ENCODE assay signal across 6 cellular contexts in genomic region chr1:89543632-89544031, GRCh38. TPM values are rescaled to one million over a fixed set of nuclear protein-coding genes. Genes with fewer than 3 reads are reported as not detected.
DNase-seq lines count a peak whose midpoint lies in the region; ATAC-seq, FAIRE-seq and TF ChIP-seq lines count a peak whose summit lies in the region.
"Not testable (repeated sequence)": the region's sequence is repeated elsewhere in the genome, so short reads cannot be mapped to it uniquely, and the experiment has no call there.

No MANE protein-coding gene starts in this region.

- BruUV-seq in K562 (replicated peaks; lab: Mats Ljungman, UMichigan), result not testable (repeated sequence)

- not testable (repeated sequence) for H3K4me3 Mint-ChIP-seq in activated CD4-positive, alpha-beta T cell treated with anti-CD3 and anti-CD28 coated beads for 36 hours; activated T-cell treated with anti-CD3 and anti-CD28 coated beads, Interleukin-2, amount 50 U/mL, for 24 hours; activated T-helper 2 cell treated with anti-CD3 and anti-CD28 coated beads, Interferon-gamma antibody, Interleukin-2, Interleukin-4, amounts not matched to agents 10 μg/mL and 5 μg/mL and 100 μg/mL, durations not matched to agents 14 hours and 24 hours and 36 hours (ENCODE audit: low read depth); activated naive CD8-positive, alpha-beta T cell

- H3K9me3 ChIP-seq in K562 (replicated peaks; ENCODE audit: control insufficient read depth, insufficient read depth, low read depth, low read length); left ventricle myocardium inferior (replicated peaks): not testable (repeated sequence)

- not testable (repeated sequence) for H3K9ac ChIP-seq in K562 (ENCODE audit: insufficient read depth in 1 of 2, low read depth in 2 of 2, low read length in 2 of 2)

- not testable (repeated sequence) for H3K4me3 ChIP-seq in K562, left ventricle myocardium inferior

- H3K4me1 ChIP-seq in K562 (replicated peaks in 1 of 2; ENCODE audit: control insufficient read depth in 2 of 2, insufficient read depth in 2 of 2, low read length in 2 of 2) (peaks cover 18 to 83% of the 10 kb centered on the region in 2 experiments), left ventricle myocardium inferior (peaks cover 62% of the 10 kb centered on the region)

- peak overlapping the region; percentile 95 for H3K27ac Mint-ChIP-seq in activated CD4-positive, alpha-beta T cell treated with anti-CD3 and anti-CD28 coated beads for 36 hours
- H3K27ac Mint-ChIP-seq in activated T-cell treated with anti-CD3 and anti-CD28 coated beads, Interleukin-2, amount 50 U/mL, for 24 hours, result peak overlapping the region; percentile 99
- peak overlapping the region; percentile 93 for H3K27ac Mint-ChIP-seq in activated T-helper 2 cell treated with anti-CD3 and anti-CD28 coated beads, Interferon-gamma antibody, Interleukin-2, Interleukin-4, amounts not matched to agents 10 μg/mL and 5 μg/mL and 100 μg/mL, durations not matched to agents 14 hours and 24 hours and 36 hours
- peak overlapping the region; percentile 99 for H3K27ac Mint-ChIP-seq in activated naive CD8-positive, alpha-beta T cell

- TF ChIP-seq RAD21 in K562 (CRISPR knock-in tag; conservative IDR thresholded peaks at IDR 0.05 in 1 of 2, IDR thresholded peaks at IDR 0.05 in 1 of 2), result not testable (repeated sequence)

- H3K79me2 ChIP-seq in K562 (ENCODE audit: control insufficient read depth, insufficient read depth, low read length), result peaks cover 94% of the 10 kb centered on the region

- FAIRE-seq in K562 (lab: Jason Lieb, UNC), result not testable (repeated sequence)

- TF ChIP-seq POLR2A in K562 (conservative IDR thresholded peaks at IDR 0.05), result not testable (repeated sequence)

- not testable (repeated sequence) for H3K27me3 Mint-ChIP-seq in activated CD4-positive, alpha-beta T cell treated with anti-CD3 and anti-CD28 coated beads for 36 hours; activated T-cell treated with anti-CD3 and anti-CD28 coated beads, Interleukin-2, amount 50 U/mL, for 24 hours; activated T-helper 2 cell treated with anti-CD3 and anti-CD28 coated beads, Interferon-gamma antibody, Interleukin-2, Interleukin-4, amounts not matched to agents 10 μg/mL and 5 μg/mL and 100 μg/mL, durations not matched to agents 14 hours and 24 hours and 36 hours (ENCODE audit: low read depth); activated naive CD8-positive, alpha-beta T cell

- H3K4me2 ChIP-seq in K562 (ENCODE audit: insufficient read depth, low read length), result not testable (repeated sequence)

- in situ Hi-C loops in K562 (cut with MboI), result not testable (repeated sequence)

- intact Hi-C loops in activated CD4-positive, alpha-beta T cell treated with anti-CD3 and anti-CD28 coated beads for 36 hours (cut with DNase I, micrococcal nuclease), result loop anchor here (2.0 to 10.0 kb wide), 3 partner anchors 181 to 499 kb away; no protein-coding TSS in a partner anchor
- intact Hi-C loops in activated T-helper 2 cell treated with anti-CD3 and anti-CD28 coated beads, Interferon-gamma antibody, Interleukin-2, Interleukin-4, amounts not matched to agents 10 μg/mL and 5 μg/mL and 100 μg/mL, durations not matched to agents 14 hours and 24 hours and 36 hours (cut with micrococcal nuclease), result loop anchor here (2.0 kb wide), 2 partner anchors 59 to 181 kb away; no protein-coding TSS in a partner anchor
- intact Hi-C loops in K562 (cut with micrococcal nuclease), result loop anchor here (2.0 to 10.0 kb wide), 3 partner anchors 19 to 351 kb away; partner anchors contain the start of gene LRRC8B
- intact Hi-C loops in left ventricle myocardium inferior (cut with micrococcal nuclease), result not testable (repeated sequence)

- DNase-seq in activated CD4-positive, alpha-beta T cell treated with anti-CD3 and anti-CD28 coated beads for 36 hours; activated T-cell treated with anti-CD3 and anti-CD28 coated beads, Interleukin-2, amount 50 U/mL, for 24 hours; activated T-helper 2 cell treated with anti-CD3 and anti-CD28 coated beads, Interferon-gamma antibody, Interleukin-2, Interleukin-4, amounts not matched to agents 10 μg/mL and 5 μg/mL and 100 μg/mL, durations not matched to agents 14 hours and 24 hours and 36 hours (ENCODE audit: low spot score); K562 (ENCODE audit: extremely low read depth in 1 of 4, low spot score in 3 of 4); left ventricle myocardium inferior: not testable (repeated sequence)

- peaks cover 14% of the 10 kb centered on the region for H3K36me3 ChIP-seq in K562 (ENCODE audit: control insufficient read depth, insufficient read depth, low read length)
- H3K36me3 ChIP-seq in left ventricle myocardium inferior, result not testable (repeated sequence)

- H2AFZ ChIP-seq in K562 (ENCODE audit: low read depth, low read length), result not testable (repeated sequence)

- not testable (repeated sequence) for H3K27me3 ChIP-seq in K562 (ENCODE audit: control insufficient read depth in 2 of 2, insufficient read depth in 2 of 2, low read length in 2 of 2); left ventricle myocardium inferior (ENCODE audit: low read depth)

- not testable (repeated sequence) for H3K9me3 Mint-ChIP-seq in activated CD4-positive, alpha-beta T cell treated with anti-CD3 and anti-CD28 coated beads for 36 hours (ENCODE audit: low read depth); activated T-cell treated with anti-CD3 and anti-CD28 coated beads, Interleukin-2, amount 50 U/mL, for 24 hours; activated T-helper 2 cell treated with anti-CD3 and anti-CD28 coated beads, Interferon-gamma antibody, Interleukin-2, Interleukin-4, amounts not matched to agents 10 μg/mL and 5 μg/mL and 100 μg/mL, durations not matched to agents 14 hours and 24 hours and 36 hours; activated naive CD8-positive, alpha-beta T cell (ENCODE audit: low read depth)

- peak overlapping the region; percentile 95; the same call in 1 of the 3 replicates for H3K27ac ChIP-seq in K562 (ENCODE audit: extremely low read depth, low read depth, low read length)
- peak overlapping the region; percentile 1 for H3K27ac ChIP-seq in left ventricle myocardium inferior (replicated peaks)

- ATAC-seq in activated CD4-positive, alpha-beta T cell treated with anti-CD3 and anti-CD28 coated beads for 36 hours; K562: not testable (repeated sequence)

- H3K36me3 Mint-ChIP-seq in activated CD4-positive, alpha-beta T cell treated with anti-CD3 and anti-CD28 coated beads for 36 hours (ENCODE audit: low read depth), result peaks cover 42% of the 10 kb centered on the region
- H3K36me3 Mint-ChIP-seq in activated T-cell treated with anti-CD3 and anti-CD28 coated beads, Interleukin-2, amount 50 U/mL, for 24 hours (ENCODE audit: low read depth), result peaks cover 78% of the 10 kb centered on the region
- peaks cover 66% of the 10 kb centered on the region for H3K36me3 Mint-ChIP-seq in activated T-helper 2 cell treated with anti-CD3 and anti-CD28 coated beads, Interferon-gamma antibody, Interleukin-2, Interleukin-4, amounts not matched to agents 10 μg/mL and 5 μg/mL and 100 μg/mL, durations not matched to agents 14 hours and 24 hours and 36 hours (ENCODE audit: low read depth)
- H3K36me3 Mint-ChIP-seq in activated naive CD8-positive, alpha-beta T cell, result peaks cover 42% of the 10 kb centered on the region

- not testable (repeated sequence) for TF ChIP-seq CTCF in K562 (IDR thresholded peaks at IDR 0.05 in 2 of 3, conservative IDR thresholded peaks at IDR 0.05 in 1 of 3; ENCODE audit: insufficient read depth in 2 of 3, low read depth in 1 of 3, low read length in 3 of 3); left ventricle myocardium inferior (IDR thresholded peaks at IDR 0.05; ENCODE audit: borderline replicate concordance)

- not testable (repeated sequence) for H3K9me1 ChIP-seq in K562 (ENCODE audit: control insufficient read depth, insufficient read depth, low read length)

- CTCF ChIA-PET in activated CD4-positive, alpha-beta T cell treated with anti-CD3 and anti-CD28 coated beads for 36 hours (lab: Charles Lee), result interaction anchor here (1.2 kb wide), 1 partner anchor 10 kb away, joined by 4 read pairs; no protein-coding TSS in a partner anchor
- CTCF ChIA-PET in K562 (lab: Yijun Ruan, JAX; ENCODE audit: low intra/inter-chr PET ratio), result not testable (repeated sequence)

- POLR2A ChIA-PET in activated CD4-positive, alpha-beta T cell treated with anti-CD3 and anti-CD28 coated beads for 36 hours (lab: Charles Lee); K562 (lab: Yijun Ruan, JAX): not testable (repeated sequence)

- 100% methylated on average over 1 of the region's 1 CpG for WGBS in K562 (ENCODE audit: insufficient coverage, low coverage, missing lambda C conversion rate)

- not testable (repeated sequence) for TF ChIP-seq EP300 in K562 (IDR thresholded peaks at IDR 0.05; ENCODE audit: low read length)

- H3K4me1 Mint-ChIP-seq in activated CD4-positive, alpha-beta T cell treated with anti-CD3 and anti-CD28 coated beads for 36 hours, result peaks cover 84% of the 10 kb centered on the region
- peaks cover 83% of the 10 kb centered on the region for H3K4me1 Mint-ChIP-seq in activated T-cell treated with anti-CD3 and anti-CD28 coated beads, Interleukin-2, amount 50 U/mL, for 24 hours (ENCODE audit: low read depth)
- H3K4me1 Mint-ChIP-seq in activated T-helper 2 cell treated with anti-CD3 and anti-CD28 coated beads, Interferon-gamma antibody, Interleukin-2, Interleukin-4, amounts not matched to agents 10 μg/mL and 5 μg/mL and 100 μg/mL, durations not matched to agents 14 hours and 24 hours and 36 hours (ENCODE audit: low read depth), result peaks cover 76% of the 10 kb centered on the region
- H3K4me1 Mint-ChIP-seq in activated naive CD8-positive, alpha-beta T cell (ENCODE audit: low read depth), result peaks cover 81% of the 10 kb centered on the region

- not testable (repeated sequence) for H4K20me1 ChIP-seq in K562 (replicated peaks; ENCODE audit: control insufficient read depth, insufficient read depth, low read length)

RNA-seq across cellular contexts. Expression of gene LRRC8B, which starts 19.0 kb away (rescaled TPM):
- 10 to 100 TPM; 38.9 to 41.5 TPM for total RNA-seq in activated CD4-positive, alpha-beta T cell treated with anti-CD3 and anti-CD28 coated beads for 36 hours
- total RNA-seq in activated T-helper 2 cell treated with anti-CD3 and anti-CD28 coated beads, Interferon-gamma antibody, Interleukin-2, Interleukin-4, amounts not matched to agents 10 μg/mL and 5 μg/mL and 100 μg/mL, durations not matched to agents 14 hours and 24 hours and 36 hours, result 48.2 and 48.7 TPM in 2 replicates
- total RNA-seq in K562 (2011; cell fraction: chromatin; rRNA removed; ENCODE audit: low replicate concordance), result 81.4 and 138 TPM in 2 replicates
- 30.5 and 31.5 TPM in 2 replicates for total RNA-seq in K562 (2011; cell fraction: nucleolus; rRNA removed)
- 59.8 and 105 TPM in 2 replicates for total RNA-seq in K562 (2011; cell fraction: nucleoplasm; rRNA removed)
- total RNA-seq in K562 (2014; rRNA removed), result 9.2 and 9.7 TPM in 2 replicates
- 17.1 and 21.9 TPM in 2 replicates for total RNA-seq in K562 (2014; rRNA removed; fragmentation: Illumina TruSeq; extraction: Trizol)
- 13.5 and 14.4 TPM in 2 replicates for total RNA-seq in K562 (2015; rRNA removed; fragmentation: Illumina TruSeq; extraction: Trizol)
- 20.3 and 25.7 TPM in 2 replicates for total RNA-seq in K562 (2021)
- polyA plus RNA-seq in K562 (2011; rRNA removed), result 42.3 and 43.7 TPM in 2 replicates
- polyA plus RNA-seq in K562 (2011; cell fraction: cytosol; rRNA removed), result 41.1 and 45.8 TPM in 2 replicates
- polyA plus RNA-seq in K562 (2011; cell fraction: nucleus; rRNA removed), result 32.4 and 41.6 TPM in 2 replicates
- polyA plus RNA-seq in K562 (2012), result 9.3 and 9.9 TPM in 2 replicates
- polyA plus RNA-seq in K562 (2014; fragmentation: Illumina TruSeq; extraction: Trizol), result 15.8 and 16.0 TPM in 2 replicates
- polyA plus RNA-seq in K562 (2014; fragmentation: Nextera tagmentation; extraction: Ambion mirVana), result 1 to 10 TPM; 4.3 to 5.7 TPM
- 10.5 and 12.3 TPM in 2 replicates for polyA plus RNA-seq in K562 (2014; rRNA removed)
- polyA minus RNA-seq in K562 (2011; rRNA and poly(A)+ RNA removed), result 79.3 and 80.5 TPM in 2 replicates
- polyA minus RNA-seq in K562 (2011; cell fraction: cytosol; rRNA and poly(A)+ RNA removed), result 32.1 and 35.7 TPM in 2 replicates
- 33.3 and 46.1 TPM in 2 replicates for polyA minus RNA-seq in K562 (2011; cell fraction: nucleus; rRNA and poly(A)+ RNA removed)
- total RNA-seq in left ventricle myocardium inferior, result 3.6 TPM
